Comparison of ENCODE assay signal across 1 cellular context in genomic region chr4:3827616-3828492, GRCh38.
TF ChIP-seq lines count a peak whose summit lies in the region.

No MANE protein-coding gene starts in this region.

TF ChIP-seq in HepG2, 621 proteins besides CTCF, POLR2A, EP300 and RAD21 (continued from another document and continues in another):
- 0 out of 2 replicates have a peak, but pooled peaks have one; percentile 46 for TF ChIP-seq GATA4 (IDR thresholded peaks at IDR 0.05; ENCODE audit: borderline replicate concordance, low read depth)
- TF ChIP-seq HMGXB4 (CRISPR knock-in tag; IDR thresholded peaks at IDR 0.05; ENCODE audit: borderline replicate concordance in 1 of 2, low read depth in 1 of 2) = peak; percentile 45 to 68; a peak in 2 of 4 replicates
- peak; percentile 83 for TF ChIP-seq PHF5A (CRISPR knock-in tag; IDR thresholded peaks at IDR 0.05; ENCODE audit: low read depth, unreplicated experiment)
- peak; percentile 41; the same call in 1 of the 2 replicates for TF ChIP-seq ZNF878 (CRISPR knock-in tag; IDR thresholded peaks at IDR 0.05)
- peak; percentile 68; the same call in 1 of the 2 replicates for TF ChIP-seq MEF2D (CRISPR knock-in tag; IDR thresholded peaks at IDR 0.05)
- TF ChIP-seq E2F2 (CRISPR knock-in tag; IDR thresholded peaks at IDR 0.05; ENCODE audit: borderline replicate concordance) = 0 out of 2 replicates have a peak, but pooled peaks have one; percentile 28
- 0 out of 2 replicates have a peak, but pooled peaks have one; percentile 26 for TF ChIP-seq SETDB1 (CRISPR knock-in tag; IDR thresholded peaks at IDR 0.05; ENCODE audit: borderline replicate concordance)
- peak; percentile 83 for TF ChIP-seq IKZF4 (CRISPR knock-in tag; IDR thresholded peaks at IDR 0.05; ENCODE audit: borderline replicate concordance, low read depth, not compliant biosample characterization)
- TF ChIP-seq PHF20 (CRISPR knock-in tag; IDR thresholded peaks at IDR 0.05) = 0 out of 2 replicates have a peak, but pooled peaks have one; percentile 24
- no peak for TF ChIP-seq GABPA (IDR thresholded peaks at IDR 0.05; ENCODE audit: low read depth, low read length)
- no peak for TF ChIP-seq GABPA (CRISPR knock-in tag; IDR thresholded peaks at IDR 0.05; ENCODE audit: low read depth)
- TF ChIP-seq ZMAT3 (CRISPR knock-in tag; conservative IDR thresholded peaks at IDR 0.05) = peak; percentile 97
- peak; percentile 19; the same call in 1 of the 2 replicates for TF ChIP-seq TCF7 (IDR thresholded peaks at IDR 0.05; ENCODE audit: low read depth)
- 0 out of 2 replicates have a peak, but pooled peaks have one; percentile 33 for TF ChIP-seq MIXL1 (CRISPR knock-in tag; IDR thresholded peaks at IDR 0.05)
- TF ChIP-seq CCDC6 (CRISPR knock-in tag; IDR thresholded peaks at IDR 0.05) = peak; percentile 94
- peak; percentile 82 for TF ChIP-seq FOXO1 (CRISPR knock-in tag; IDR thresholded peaks at IDR 0.05)
- peak; percentile 93 for TF ChIP-seq ZNF44 (CRISPR knock-in tag; IDR thresholded peaks at IDR 0.05)
- TF ChIP-seq AGO1 (IDR thresholded peaks at IDR 0.05; ENCODE audit: low read depth, low read length, poor library complexity, severe bottlenecking) = peak; percentile 74
- no peak for TF ChIP-seq GZF1 (CRISPR knock-in tag; IDR thresholded peaks at IDR 0.05)
- peak; percentile 93 for TF ChIP-seq SALL1 (CRISPR knock-in tag; IDR thresholded peaks at IDR 0.05)
- no peak for TF ChIP-seq TRIM22 (IDR thresholded peaks at IDR 0.05)
- peak; percentile 68; the same call in 1 of the 2 replicates for TF ChIP-seq ZNF790 (CRISPR knock-in tag; IDR thresholded peaks at IDR 0.05; ENCODE audit: borderline replicate concordance)
- TF ChIP-seq PRMT3 (CRISPR knock-in tag; IDR thresholded peaks at IDR 0.05; ENCODE audit: borderline replicate concordance, low read depth) = peak; percentile 64; the same call in 1 of the 2 replicates
- 0 out of 2 replicates have a peak, but pooled peaks have one; percentile 82 for TF ChIP-seq PCBP1 (IDR thresholded peaks at IDR 0.05; ENCODE audit: borderline replicate concordance, low read depth, low read length)
- peak; percentile 94 for TF ChIP-seq ZHX1 (CRISPR knock-in tag; IDR thresholded peaks at IDR 0.05; ENCODE audit: low read depth)
- peak; percentile 67; the same call in 1 of the 2 replicates for TF ChIP-seq KMT2A (CRISPR knock-in tag; IDR thresholded peaks at IDR 0.05)
- peak; percentile 78 for TF ChIP-seq ATF2 (CRISPR knock-in tag; IDR thresholded peaks at IDR 0.05)
- TF ChIP-seq ZNF552 (CRISPR knock-in tag; IDR thresholded peaks at IDR 0.05; ENCODE audit: borderline replicate concordance) = peak; percentile 72; the same call in 1 of the 2 replicates
- TF ChIP-seq PRPF4 (IDR thresholded peaks at IDR 0.05; ENCODE audit: low read depth, low read length, poor library complexity, severe bottlenecking) = no peak
- no peak for TF ChIP-seq MAFF (IDR thresholded peaks at IDR 0.05; ENCODE audit: low read depth, low read length)
- peak; percentile 84 for TF ChIP-seq ZNF451 (CRISPR knock-in tag; IDR thresholded peaks at IDR 0.05)
- TF ChIP-seq TFDP1 (CRISPR knock-in tag; IDR thresholded peaks at IDR 0.05; ENCODE audit: borderline replicate concordance) = peak; percentile 88; the same call in 1 of the 2 replicates
- peak; percentile 86 for TF ChIP-seq ZNF598 (CRISPR knock-in tag; IDR thresholded peaks at IDR 0.05; ENCODE audit: borderline replicate concordance)
- TF ChIP-seq FOSL1 (CRISPR knock-in tag; IDR thresholded peaks at IDR 0.05; ENCODE audit: borderline replicate concordance) = no peak
- no peak for TF ChIP-seq PLRG1 (conservative IDR thresholded peaks at IDR 0.05)
- TF ChIP-seq ZSCAN21 (CRISPR knock-in tag; IDR thresholded peaks at IDR 0.05; ENCODE audit: borderline replicate concordance) = peak; percentile 98
- TF ChIP-seq ZNF609 (CRISPR knock-in tag; IDR thresholded peaks at IDR 0.05; ENCODE audit: borderline replicate concordance) = peak; percentile 81; the same call in 1 of the 2 replicates
- 0 out of 2 replicates have a peak, but pooled peaks have one; percentile 34 for TF ChIP-seq HMG20B (CRISPR knock-in tag; conservative IDR thresholded peaks at IDR 0.05)
- TF ChIP-seq NR2F2 (IDR thresholded peaks at IDR 0.05; ENCODE audit: borderline replicate concordance, low read depth) = no peak
- no peak for TF ChIP-seq ZBTB8A (CRISPR knock-in tag; IDR thresholded peaks at IDR 0.05; ENCODE audit: borderline replicate concordance, low read depth)
- peak; percentile 90 for TF ChIP-seq AGO2 (optimal IDR thresholded peaks at IDR 0.05; ENCODE audit: low read depth, low read length)
- TF ChIP-seq ZNF749 (CRISPR knock-in tag; IDR thresholded peaks at IDR 0.05; ENCODE audit: borderline replicate concordance) = peak; percentile 85
- peak; percentile 61; the same call in 1 of the 2 replicates for TF ChIP-seq SIX4 (CRISPR knock-in tag; IDR thresholded peaks at IDR 0.05)
- TF ChIP-seq ARNTL (CRISPR knock-in tag; IDR thresholded peaks at IDR 0.05) = peak; percentile 75; the same call in 1 of the 2 replicates
- peak; percentile 58; the same call in 1 of the 2 replicates for TF ChIP-seq THAP9 (CRISPR knock-in tag; IDR thresholded peaks at IDR 0.05; ENCODE audit: borderline replicate concordance)
- peak; percentile 26; the same call in 1 of the 2 replicates for TF ChIP-seq FOSL2 (CRISPR knock-in tag; IDR thresholded peaks at IDR 0.05)
- TF ChIP-seq ZNF782 (CRISPR knock-in tag; IDR thresholded peaks at IDR 0.05; ENCODE audit: borderline replicate concordance) = peak; percentile 55; the same call in 1 of the 2 replicates
